In the genomic region with DNA sequence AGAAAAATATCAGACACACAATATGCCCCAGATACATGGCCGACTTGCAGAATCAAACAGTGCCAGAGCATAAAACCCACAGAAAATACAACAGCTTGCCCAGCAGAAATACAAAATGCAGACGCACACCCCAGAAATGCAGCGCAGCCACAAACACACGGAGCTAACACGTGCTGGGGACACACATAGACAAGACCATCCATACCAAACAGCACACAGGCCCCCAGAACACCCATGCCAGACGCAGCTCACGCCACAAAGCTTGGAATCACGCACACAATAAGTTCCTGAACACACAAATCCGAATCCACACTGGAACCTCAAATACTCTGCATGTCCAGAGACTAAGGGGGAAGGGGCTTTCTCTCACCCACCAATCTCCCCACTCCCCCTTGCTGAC, we compare ENCODE assay signal across 8 cellular contexts. TPM values are rescaled to one million over a fixed set of nuclear protein-coding genes. Genes with fewer than 3 reads are reported as not detected.
DNase-seq lines count a peak whose midpoint lies in the region; ATAC-seq and TF ChIP-seq lines count a peak whose summit lies in the region.

No MANE protein-coding gene starts in this region.

- DNase-seq in RPMI8226 (peak; percentile 52), epithelial cell of prostate (ENCODE audit: low read depth, low spot score) (no peak), lower leg skin (ENCODE audit: low spot score in 2 of 2) (no peak), ecto neural progenitor cell (ENCODE audit: low spot score) (no peak), GOT3 (lab: John Stamatoyannopoulos, UW) (no peak)

- peaks cover 61 to 71% (median 70%) of the 10 kb centered on the region in 3 donors for H3K4me1 ChIP-seq in skeletal muscle tissue (ENCODE audit: control insufficient read depth in 3 of 3, insufficient read depth in 3 of 3, low read length in 3 of 3)

- no peak for TF ChIP-seq POLR2A in lower leg skin (IDR thresholded peaks at IDR 0.05)

- H3K27ac ChIP-seq in epithelial cell of prostate (peak overlapping the region; percentile 76), skeletal muscle tissue (ENCODE audit: low read depth, low read length) (peak overlapping the region; percentile 63)

- intact Hi-C loops in lower leg skin (cut with DNase I; ENCODE audit: low total_unique reads) = no loop called here

- peak overlapping the region; percentile 14 to 74 (median 65) for H3K9ac ChIP-seq in skeletal muscle tissue (ENCODE audit: low read depth in 1 of 3, low read length in 3 of 3)

- no peaks in the 10 kb centered on the region for H3K9me3 ChIP-seq in skeletal muscle tissue (ENCODE audit: control insufficient read depth in 3 of 3, low read length in 3 of 3)

- WGBS in lower leg skin, 2 donors = 39 to 61% methylated on average over 9 of the region's 9 CpGs

- H3K36me3 ChIP-seq in skeletal muscle tissue (ENCODE audit: control insufficient read depth in 3 of 3, insufficient read depth in 3 of 3, low read length in 3 of 3) = peaks cover 2 to 16% (median 10%) of the 10 kb centered on the region in 3 donors

- no peak for TF ChIP-seq CTCF in lower leg skin (IDR thresholded peaks at IDR 0.05)

- no peaks in the 10 kb centered on the region for H3K27me3 ChIP-seq in skeletal muscle tissue (ENCODE audit: control insufficient read depth in 3 of 3, insufficient read depth in 3 of 3, low read length in 3 of 3)

- ATAC-seq in GM19455 (IDR thresholded peaks at IDR 0.05; ENCODE audit: unreplicated experiment) (peak; percentile 8), HG03378 (IDR thresholded peaks at IDR 0.05; ENCODE audit: unreplicated experiment) (no peak)

- H3K4me3 ChIP-seq in skeletal muscle tissue (ENCODE audit: low read length in 3 of 3) (peak overlapping the region; percentile 26 to 61 (median 49)), lower leg skin (ENCODE audit: low read depth, poor library complexity, severe bottlenecking) (no peak overlapping the region)

RNA-seq across cellular contexts. Expression of gene CCDC97, which starts 17.1 kb away (rescaled TPM):
- total RNA-seq in skeletal muscle tissue = 8.9 TPM
- total RNA-seq in lower leg skin = 10 to 100 TPM; 11.6 to 19.6 (median 13.7) TPM

RNA-seq across cellular contexts. Expression of gene TGFB1, which starts 26.6 kb away (rescaled TPM):
- total RNA-seq in skeletal muscle tissue (3.1 TPM), lower leg skin (10 to 100 TPM; 11.4 to 26.9 (median 22.2) TPM)

RNA-seq across cellular contexts. Expression of gene B9D2, which starts 36.9 kb away (rescaled TPM):
- total RNA-seq in skeletal muscle tissue (2.1 TPM), lower leg skin (1 to 10 TPM; 1.7 to 3.7 (median 2.5) TPM)

RNA-seq across cellular contexts. Expression of gene TMEM91, which starts 49.3 kb away (rescaled TPM):
- total RNA-seq in skeletal muscle tissue = 2.1 TPM
- 100 to 1,000 TPM in 1 of 4 donors, 10 to 100 TPM in 3; 25.4 to 115 (median 54.9) TPM for total RNA-seq in lower leg skin
